ENCODE assay signal across 12 cellular contexts in genomic region chr18:60485207-60485606, GRCh38.
"Had no signal": no experiment of that assay in that cellular context is flagged by ENCODE, and none has a peak within 500 bp of the region (broad histone marks: within the 10 kb centered on the region; RNA-seq: fewer than 3 reads in every experiment).

No MANE protein-coding gene starts in this region.

- H3K4me1 Mint-ChIP-seq: naive thymus-derived CD4-positive, alpha-beta T cell; stimulated activated effector memory CD8-positive, alpha-beta T cell treated with anti-CD3 and anti-CD28 coated beads, Interleukin-12 subunit alpha, Interleukin-12 subunit beta, amount 100 ng/mL, for 72 hours had no signal

- H3K4me3 ChIP-seq: right atrium auricular region, skin epidermis, thyroid gland, uterus had no signal

- H3K36me3 ChIP-seq: right atrium auricular region, thyroid gland, uterus had no signal

- H3K9me3 ChIP-seq: right atrium auricular region, thyroid gland, uterus had no signal

- H3K36me3 Mint-ChIP-seq: activated naive CD8-positive, alpha-beta T cell; naive thymus-derived CD4-positive, alpha-beta T cell; stimulated activated effector memory CD8-positive, alpha-beta T cell treated with anti-CD3 and anti-CD28 coated beads, Interleukin-12 subunit alpha, Interleukin-12 subunit beta, amount 100 ng/mL, for 72 hours had no signal

- H3K27ac ChIP-seq: right atrium auricular region, skin epidermis, thyroid gland, uterus had no signal

- ATAC-seq: activated T-cell treated with anti-CD3 and anti-CD28 coated beads, Interleukin-2, amount 50 U/mL, for 4 hours; left colon; naive thymus-derived CD4-positive, alpha-beta T cell; stimulated activated effector memory CD8-positive, alpha-beta T cell treated with anti-CD3 and anti-CD28 coated beads, Interleukin-12 subunit alpha, Interleukin-12 subunit beta, amount 100 ng/mL, for 72 hours had no signal

- H3K27me3 Mint-ChIP-seq: activated naive CD8-positive, alpha-beta T cell; naive thymus-derived CD4-positive, alpha-beta T cell had no signal

- H3K9me3 Mint-ChIP-seq: T-helper 1 cell treated with Interleukin-12 subunit alpha and Interleukin-12 subunit beta and Interleukin-4 antibody, amounts not matched to agents 30 μg/mL and 1 μg/mL, for 36 hours had no signal

- DNase-seq: activated gamma-delta T cell; activated T-cell treated with anti-CD3 and anti-CD28 coated beads, Interleukin-2, amount 50 U/mL, for 4 hours; left colon; mammary epithelial cell; naive thymus-derived CD4-positive, alpha-beta T cell; thyroid gland; uterus had no signal

- H3K4me1 ChIP-seq: right atrium auricular region, thyroid gland, uterus had no signal

- H3K4me3 Mint-ChIP-seq: activated naive CD8-positive, alpha-beta T cell; activated T-cell treated with anti-CD3 and anti-CD28 coated beads, Interleukin-2, amount 50 U/mL, for 4 hours; naive thymus-derived CD4-positive, alpha-beta T cell; stimulated activated effector memory CD8-positive, alpha-beta T cell treated with anti-CD3 and anti-CD28 coated beads, Interleukin-12 subunit alpha, Interleukin-12 subunit beta, amount 100 ng/mL, for 72 hours; T-helper 1 cell treated with Interleukin-12 subunit alpha and Interleukin-12 subunit beta and Interleukin-4 antibody, amounts not matched to agents 30 μg/mL and 1 μg/mL, for 36 hours had no signal

- H3K27me3 ChIP-seq: right atrium auricular region, thyroid gland, uterus had no signal

- H3K27ac Mint-ChIP-seq: activated naive CD8-positive, alpha-beta T cell; naive thymus-derived CD4-positive, alpha-beta T cell; stimulated activated effector memory CD8-positive, alpha-beta T cell treated with anti-CD3 and anti-CD28 coated beads, Interleukin-12 subunit alpha, Interleukin-12 subunit beta, amount 100 ng/mL, for 72 hours; T-helper 1 cell treated with Interleukin-12 subunit alpha and Interleukin-12 subunit beta and Interleukin-4 antibody, amounts not matched to agents 30 μg/mL and 1 μg/mL, for 36 hours had no signal
